ENCODE assay signal across 8 cellular contexts in the genomic region with DNA sequence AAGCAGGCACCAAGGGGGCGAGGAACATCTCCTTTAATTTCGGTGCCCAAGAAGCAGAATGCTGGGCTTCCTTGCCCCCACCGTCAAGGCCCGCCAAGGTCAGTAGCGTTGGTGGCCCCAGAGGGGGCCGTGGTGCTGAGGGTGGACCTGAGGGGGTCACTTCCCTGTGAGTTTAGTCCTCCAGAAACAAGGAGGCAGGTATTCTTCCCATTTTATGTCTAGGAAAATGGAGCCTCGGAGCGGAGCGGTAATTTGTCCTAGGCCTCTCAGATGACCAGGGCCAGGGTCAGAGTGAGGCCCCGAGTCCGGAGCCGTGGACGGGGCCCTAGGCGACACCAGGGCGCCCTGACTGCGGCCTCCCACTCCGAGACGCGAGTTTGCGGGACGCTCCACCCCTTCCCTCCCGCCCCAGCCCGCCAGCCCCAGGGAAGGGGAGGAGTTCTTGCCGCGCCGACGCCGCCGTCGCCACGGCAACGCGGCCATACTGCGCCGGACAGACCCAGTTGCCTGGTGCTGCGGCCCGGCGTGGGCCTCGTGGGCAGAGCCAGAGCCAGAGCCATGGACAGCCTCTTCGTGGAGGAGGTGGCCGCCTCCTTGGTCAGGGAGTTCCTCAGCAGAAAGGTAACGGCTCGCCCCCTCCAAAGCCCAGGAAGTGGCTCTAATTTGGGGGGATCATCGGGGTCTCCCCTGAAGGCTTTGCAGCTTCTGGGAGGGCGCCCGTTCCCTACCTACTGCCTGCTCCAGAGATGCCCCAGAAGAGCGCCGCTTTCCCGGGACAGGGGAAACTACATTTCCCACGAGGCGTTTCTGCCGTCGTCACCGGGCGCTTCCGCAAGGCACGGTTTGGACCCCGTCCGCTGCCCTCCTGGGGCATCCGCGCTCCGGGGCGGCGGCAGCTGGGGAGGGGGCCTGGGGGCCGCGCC. TPM values are rescaled to one million over a fixed set of nuclear protein-coding genes. Genes with fewer than 3 reads are reported as not detected.
A peak's percentile ranks its signal among the peaks of the same experiment; 100 is the strongest.
DNase-seq lines count a peak whose midpoint lies in the region; ATAC-seq, FAIRE-seq and TF ChIP-seq lines count a peak whose summit lies in the region.

Gene MINDY4, plus strand, starts transcription at position 482 of the 923 bp plus-strand sequence. Its CDS starts 77 bp downstream, at position 559.

- DNase-seq in A549 (ENCODE audit: low read depth in 1 of 2, low spot score in 1 of 2) = peak; percentile 83 to 87
- DNase-seq in NCI-H526 treated with DMSO at 0.1 percent for 48 hours (lab: John Stamatoyannopoulos, UW) = peak; percentile 77
- peak; percentile 86 for DNase-seq in activated CD8-positive, alpha-beta memory T cell treated with anti-CD3 and anti-CD28 coated beads for 24 hours
- peak; percentile 33 for DNase-seq in effector CD4-positive, alpha-beta T cell
- DNase-seq in lung (ENCODE audit: low spot score) = peak; percentile 74
- DNase-seq in stimulated activated CD4-positive, alpha-beta T cell treated with anti-CD3 and anti-CD28 coated beads, TNF-alpha, amount 100 ng/mL, for 24 hours (ENCODE audit: low read depth in 3 of 3) = peak; percentile 26 to 76 (median 44)

- H3K4me3 ChIP-seq in A549 = peak within 1 kb of the TSS; percentile 79
- H3K4me3 ChIP-seq in lung = peak within 1 kb of the TSS; percentile 61

- H3K9me3 ChIP-seq in A549 (no peaks in the 10 kb centered on the region), lung (ENCODE audit: control insufficient read depth in 2 of 2, insufficient read depth in 1 of 2, low read length in 1 of 2) (no peaks in the 10 kb centered on the region)

- CTCF ChIA-PET in A549 (lab: Yijun Ruan, JAX) = interaction anchor here (2.2 to 2.4 kb wide), 2 partner anchors 10 to 31 kb away, joined by 5 to 6 read pairs; no protein-coding TSS in a partner anchor

- H3K4me1 ChIP-seq in A549 (peaks cover 9% of the 10 kb centered on the region; the same call in 2 of the 3 replicates), lung (ENCODE audit: control insufficient read depth in 2 of 2, insufficient read depth in 2 of 2, low read length in 2 of 2) (peaks cover 0 to 8% of the 10 kb centered on the region in 2 donors)

- no peaks in the 10 kb centered on the region for H3K36me3 ChIP-seq in lung (ENCODE audit: control insufficient read depth in 2 of 2, insufficient read depth in 2 of 2, low read length in 2 of 2)

- TF ChIP-seq POLR2A in A549 (IDR thresholded peaks at IDR 0.05; ENCODE audit: low read length) = peak; percentile 82

- TF ChIP-seq CTCF in A549 (IDR thresholded peaks at IDR 0.05) = no peak
- TF ChIP-seq CTCF in lung (IDR thresholded peaks at IDR 0.05; ENCODE audit: control extremely low read depth, extremely low read depth) = no peak

- H3K4me2 ChIP-seq in A549 = peak within 1 kb of the TSS; percentile 86

- no peaks in the 10 kb centered on the region for H3K27me3 ChIP-seq in lung (ENCODE audit: control insufficient read depth, insufficient read depth)

- peak within 1 kb of the TSS; percentile 81 to 96 for H3K27ac ChIP-seq in A549
- H3K27ac ChIP-seq in lung (ENCODE audit: low read depth in 1 of 2, low read length in 1 of 2) = peak within 1 kb of the TSS; percentile 62 to 90

- FAIRE-seq in A549 (lab: Jason Lieb, UNC) = no peak

- 19% methylated on average over 33 of the region's 66 CpGs for WGBS in A549 (ENCODE audit: missing lambda C conversion rate)
- WGBS in lung, 2 donors = 9% methylated on average over 65 to 66 of the region's 66 CpGs

- no peak for TF ChIP-seq EP300 in A549 (IDR thresholded peaks at IDR 0.05)

- TF ChIP-seq RAD21 in A549 (conservative IDR thresholded peaks at IDR 0.05 in 1 of 2, IDR thresholded peaks at IDR 0.05 in 1 of 2) = no peak

- POLR2A ChIA-PET in A549 (lab: Yijun Ruan, JAX) = no interaction called here

- ATAC-seq in A549 (peak; percentile 93 to 98), GM18907 (IDR thresholded peaks at IDR 0.05; ENCODE audit: unreplicated experiment) (peak; percentile 90), HG03139 (IDR thresholded peaks at IDR 0.05; ENCODE audit: unreplicated experiment) (peak; percentile 82), lung (ENCODE audit: insufficient read depth, low FRiP score) (peak; percentile 89)

TF ChIP-seq in A549, 52 proteins besides CTCF, POLR2A, EP300 and RAD21 (continues in another document):
- TF ChIP-seq BCL3 (IDR thresholded peaks at IDR 0.05) = peak; percentile 58; the same call in 1 of the 3 replicates
- no peak for TF ChIP-seq SMC3 (IDR thresholded peaks at IDR 0.05)
- no peak for TF ChIP-seq ESRRA (IDR thresholded peaks at IDR 0.05; ENCODE audit: borderline replicate concordance, low read length)
- 0 out of 2 replicates have a peak, but pooled peaks have one; percentile 44 for TF ChIP-seq E2F6 (IDR thresholded peaks at IDR 0.05; ENCODE audit: borderline replicate concordance, low read depth)
- TF ChIP-seq GATA3 (IDR thresholded peaks at IDR 0.05; ENCODE audit: borderline replicate concordance) = no peak
- no peak for TF ChIP-seq FOXS1 (CRISPR knock-in tag; IDR thresholded peaks at IDR 0.05)
- TF ChIP-seq JUNB (IDR thresholded peaks at IDR 0.05) = no peak
- TF ChIP-seq RFX5 (IDR thresholded peaks at IDR 0.05) = no peak
- TF ChIP-seq CBX8 (IDR thresholded peaks at IDR 0.05) = no peak
- TF ChIP-seq ELK1 (IDR thresholded peaks at IDR 0.05; ENCODE audit: low read depth, low read length) = no peak
- TF ChIP-seq MYC (IDR thresholded peaks at IDR 0.05; ENCODE audit: borderline replicate concordance, low read length) = no peak
- TF ChIP-seq NFE2L2 (conservative IDR thresholded peaks at IDR 0.05; ENCODE audit: low read length) = no peak
- no peak for TF ChIP-seq TP53 (CRISPR knock-in tag; IDR thresholded peaks at IDR 0.05)
- peak in 1 of 2 experiments; percentile 62; a peak in 2 of 5 replicates for TF ChIP-seq JUN (IDR thresholded peaks at IDR 0.05)
- no peak for TF ChIP-seq FOSB (CRISPR knock-in tag; IDR thresholded peaks at IDR 0.05)
- no peak for TF ChIP-seq RARB (CRISPR knock-in tag; IDR thresholded peaks at IDR 0.05)
- TF ChIP-seq NR3C1 (IDR thresholded peaks at IDR 0.05) = no peak
- no peak for TF ChIP-seq HOXB13 (CRISPR knock-in tag; IDR thresholded peaks at IDR 0.05; ENCODE audit: low read depth)
- no peak for TF ChIP-seq HOXA7 (CRISPR knock-in tag; IDR thresholded peaks at IDR 0.05)
- no peak for TF ChIP-seq CHD4 (IDR thresholded peaks at IDR 0.05; ENCODE audit: borderline replicate concordance)
- TF ChIP-seq KDM1A (IDR thresholded peaks at IDR 0.05; ENCODE audit: low read depth) = no peak
- no peak for TF ChIP-seq HES2 (IDR thresholded peaks at IDR 0.05)
- peak; percentile 78 for TF ChIP-seq MAX (IDR thresholded peaks at IDR 0.05)
- TF ChIP-seq RNF2 (IDR thresholded peaks at IDR 0.05; ENCODE audit: borderline replicate concordance, low read depth) = no peak
- TF ChIP-seq HOXB5 (CRISPR knock-in tag; IDR thresholded peaks at IDR 0.05) = no peak
- TF ChIP-seq ZC3H11A (IDR thresholded peaks at IDR 0.05) = no peak
- no peak for TF ChIP-seq EHMT2 (IDR thresholded peaks at IDR 0.05; ENCODE audit: low read depth)
- 0 out of 2 replicates have a peak, but pooled peaks have one; percentile 54 for TF ChIP-seq TFCP2L1 (CRISPR knock-in tag; IDR thresholded peaks at IDR 0.05)

RNA-seq across cellular contexts. Expression of gene MINDY4, which starts in this region (rescaled TPM):
- polyA plus RNA-seq in A549 (2011; rRNA removed) = 1.8 and 2.9 TPM in 2 replicates
- 1.9 and 2.1 TPM in 2 replicates for polyA plus RNA-seq in A549 (2012; cell fraction: cytosol; rRNA removed)
- polyA plus RNA-seq in A549 (2012; cell fraction: nucleus; rRNA removed) = 3.3 and 4.5 TPM in 2 replicates
- polyA plus RNA-seq in A549 (2017; fragmentation: RNase III; extraction: RNeasy Plus Mini Kit Qiagen cat#74134 plus additional on column Dnase treatment) = 3.6 TPM in 3 replicates
- polyA minus RNA-seq in A549 (2011; rRNA and poly(A)+ RNA removed) = 4.3 and 4.7 TPM in 2 replicates
- 10 to 100 TPM; 13.3 to 24.1 TPM for total RNA-seq in lung
- polyA plus RNA-seq in lung = 1 to 10 TPM; 5.0 to 8.1 TPM

Comparison
In these comparisons a context has a peak if more than half of its experiments do, and no peak if none do; other contexts are left out.
1. Peak in every context shown above with its lines: DNase-seq, ATAC-seq, H3K4me3 ChIP-seq and H3K27ac ChIP-seq.
2. DNase-seq: peak in every context shown above with its lines; median percentile 86 in activated CD8-positive, alpha-beta memory T cell treated with anti-CD3 and anti-CD28 coated beads for 24 hours; 85 in A549; 77 in NCI-H526 treated with DMSO at 0.1 percent for 48 hours; 74 in lung; 44 in stimulated activated CD4-positive, alpha-beta T cell treated with anti-CD3 and anti-CD28 coated beads, TNF-alpha, amount 100 ng/mL, for 24 hours; 33 in effector CD4-positive, alpha-beta T cell.